1 cellular context compared by ENCODE assay signal in the genomic region with DNA sequence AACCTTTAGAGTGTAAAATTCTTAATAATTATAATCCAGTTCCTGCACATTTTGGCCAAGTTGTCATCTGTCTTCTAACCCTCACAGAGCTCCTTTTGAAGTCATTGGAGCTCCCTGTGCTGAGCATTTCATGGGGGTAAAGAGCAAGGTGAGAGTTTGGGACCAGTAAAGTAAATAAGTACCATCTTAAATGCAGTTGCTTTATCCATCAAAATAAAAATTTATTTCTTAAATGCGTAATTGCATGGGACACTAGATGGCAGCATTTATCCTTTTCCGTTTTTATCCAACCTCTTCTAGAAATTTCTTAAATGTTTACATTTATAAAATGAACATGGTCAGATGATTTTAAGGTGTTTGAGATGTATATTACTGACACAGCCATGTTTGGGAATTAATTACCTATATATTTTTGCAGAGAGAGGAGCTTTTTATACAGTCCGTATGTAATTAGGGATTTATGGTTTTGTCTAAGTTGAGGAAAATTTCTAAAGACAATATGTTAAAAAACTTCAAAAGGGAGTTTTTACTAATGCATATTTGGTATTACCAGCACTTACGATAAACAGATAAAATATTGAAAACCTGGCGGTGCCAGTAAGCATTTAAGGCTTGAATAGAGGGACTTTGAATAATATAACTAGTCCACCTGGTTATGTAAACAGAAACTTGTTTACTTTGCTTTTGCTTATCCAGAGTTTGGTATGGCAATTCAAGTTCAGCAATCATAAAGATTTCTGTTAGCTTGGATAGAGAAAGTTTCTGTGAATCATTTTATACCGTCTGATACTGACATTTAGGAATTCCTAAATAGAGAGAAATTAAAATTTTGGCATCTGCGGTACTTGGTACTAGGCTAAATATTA.
TF ChIP-seq lines count a peak whose summit lies in the region.

No MANE protein-coding gene starts in this region.

TF ChIP-seq in GM12878, 131 proteins besides CTCF, POLR2A, EP300 and RAD21 (continued from another document):
- no peak for TF ChIP-seq MLLT1 (IDR thresholded peaks at IDR 0.05)
- peak; percentile 24; the same call in 1 of the 2 replicates for TF ChIP-seq SMC3 (IDR thresholded peaks at IDR 0.05; ENCODE audit: borderline replicate concordance, low read length)
- TF ChIP-seq NFXL1 (IDR thresholded peaks at IDR 0.05; ENCODE audit: borderline replicate concordance): no peak
- TF ChIP-seq HDAC6 (IDR thresholded peaks at IDR 0.05; ENCODE audit: unreplicated experiment): no peak
- no peak for TF ChIP-seq NBN (IDR thresholded peaks at IDR 0.05)
- TF ChIP-seq KLF5 (IDR thresholded peaks at IDR 0.05; ENCODE audit: partially characterized antibody): no peak
- TF ChIP-seq ATF7 (IDR thresholded peaks at IDR 0.05; ENCODE audit: low read depth): no peak
- no peak for TF ChIP-seq SMAD5 (IDR thresholded peaks at IDR 0.05; ENCODE audit: low read depth)
- no peak for TF ChIP-seq HDGF (IDR thresholded peaks at IDR 0.05)
- TF ChIP-seq, protein P1, sequence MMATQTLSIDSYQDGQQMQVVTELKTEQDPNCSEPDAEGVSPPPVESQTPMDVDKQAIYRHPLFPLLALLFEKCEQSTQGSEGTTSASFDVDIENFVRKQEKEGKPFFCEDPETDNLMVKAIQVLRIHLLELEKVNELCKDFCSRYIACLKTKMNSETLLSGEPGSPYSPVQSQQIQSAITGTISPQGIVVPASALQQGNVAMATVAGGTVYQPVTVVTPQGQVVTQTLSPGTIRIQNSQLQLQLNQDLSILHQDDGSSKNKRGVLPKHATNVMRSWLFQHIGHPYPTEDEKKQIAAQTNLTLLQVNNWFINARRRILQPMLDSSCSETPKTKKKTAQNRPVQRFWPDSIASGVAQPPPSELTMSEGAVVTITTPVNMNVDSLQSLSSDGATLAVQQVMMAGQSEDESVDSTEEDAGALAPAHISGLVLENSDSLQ (IDR thresholded peaks at IDR 0.05): no peak
- TF ChIP-seq BCLAF1 (IDR thresholded peaks at IDR 0.05): no peak
- TF ChIP-seq ZSCAN29 (IDR thresholded peaks at IDR 0.05): no peak
- peak; percentile 12; the same call in 1 of the 2 replicates for TF ChIP-seq ZBTB33 (IDR thresholded peaks at IDR 0.05)
